Comparison of ENCODE assay signal across 8 cellular contexts in the genomic region with DNA sequence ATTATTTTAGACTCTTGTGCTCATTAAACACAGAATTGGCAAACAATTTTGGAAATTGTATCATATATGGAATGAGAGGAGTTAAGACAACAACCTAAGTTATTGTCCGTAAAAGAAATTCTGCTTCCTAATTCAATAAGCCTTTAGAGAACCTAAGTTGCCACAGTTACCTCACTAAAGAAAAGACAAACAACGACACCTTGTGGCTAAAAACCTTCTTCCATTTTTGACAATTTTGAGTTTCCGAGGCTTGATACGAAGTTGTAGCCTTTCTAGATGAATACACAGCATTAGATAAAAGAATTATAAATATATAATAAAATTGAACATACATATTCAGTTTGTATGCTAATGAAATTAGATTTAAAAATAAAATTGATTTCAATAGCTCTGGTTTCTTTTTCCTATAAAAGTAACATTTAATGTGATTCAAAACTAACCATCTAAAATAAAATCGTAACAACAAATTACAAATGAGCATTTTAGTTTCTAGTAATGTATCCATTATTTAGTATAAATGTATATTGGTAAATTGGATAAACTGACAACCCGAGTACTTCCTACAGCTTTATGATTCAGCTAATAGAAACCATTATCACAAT.
DNase-seq lines count a peak whose midpoint lies in the region; ATAC-seq, FAIRE-seq and TF ChIP-seq lines count a peak whose summit lies in the region.

No MANE protein-coding gene starts in this region.

- H3K14ac ChIP-seq in H9 (ENCODE audit: insufficient read depth, low read length), result no peak overlapping the region

- no peaks in the 10 kb centered on the region for H3K27me3 Mint-ChIP-seq in H9 (ENCODE audit: low read depth)

- H2BK5ac ChIP-seq in H9 (ENCODE audit: insufficient read length, low read length), result no peak overlapping the region

- in situ Hi-C loops in K562 (cut with MboI), result loop anchor here (25.0 kb wide), 1 partner anchor 1175 kb away; no protein-coding TSS in a partner anchor
- in situ Hi-C loops in HepG2 (cut with HindIII; ENCODE audit: extremely low pct_ligation_motif_present, low pct_unique_long_range_greater_than_20kb), result loop anchor here (10.0 kb wide), 1 partner anchor 772 kb away; no protein-coding TSS in a partner anchor

- H2BK15ac ChIP-seq in H9 (ENCODE audit: low read depth, low read length), result no peak overlapping the region

- H3K9me3 Mint-ChIP-seq in H9, result peaks cover 12 to 17% of the 10 kb centered on the region in 2 experiments

- H2BK120ac ChIP-seq in H9 (ENCODE audit: low read depth, low read length, poor library complexity, severe bottlenecking), result no peak overlapping the region

- H3K36me3 ChIP-seq in K562 (ENCODE audit: control insufficient read depth, insufficient read depth, low read length) (no peaks in the 10 kb centered on the region), HepG2 (replicated peaks in 1 of 2; ENCODE audit: control insufficient read depth in 1 of 2, insufficient read depth in 2 of 2, low read length in 2 of 2) (no peaks in the 10 kb centered on the region)

- H3K4me3 ChIP-seq in K562 (no peak overlapping the region), HepG2 (replicated peaks in 1 of 3; ENCODE audit: insufficient read depth in 1 of 3, low read depth in 2 of 3, low read length in 3 of 3) (no peak overlapping the region)

- H4K5ac ChIP-seq in H9 (ENCODE audit: insufficient read length, low read depth, low read length), result no peak overlapping the region

- CTCF ChIA-PET in K562 (lab: Yijun Ruan, JAX; ENCODE audit: low intra/inter-chr PET ratio) (no interaction called here), HepG2 (lab: Yijun Ruan, JAX; ENCODE audit: low intra/inter-chr PET ratio, low total read pairs) (interaction anchor here (1.8 to 1.9 kb wide), 2 partner anchors 28 to 773 kb away, joined by 6 to 18 read pairs; no protein-coding TSS in a partner anchor)

- TF ChIP-seq POLR2A in K562 (conservative IDR thresholded peaks at IDR 0.05) (no peak), HepG2 (IDR thresholded peaks at IDR 0.05; ENCODE audit: insufficient read depth in 1 of 2, low read depth in 2 of 2, low read length in 2 of 2) (no peak)

- H3T11ph ChIP-seq in H9 (ENCODE audit: low read length), result no peak overlapping the region

- FAIRE-seq in K562 (lab: Jason Lieb, UNC) (peak; percentile 68), HepG2 (lab: Jason Lieb, UNC) (peak; percentile 63)

- H3K4me2 ChIP-seq in H9 (ENCODE audit: insufficient read depth, insufficient read length, low read length) (no peak overlapping the region), K562 (ENCODE audit: insufficient read depth, low read length) (no peak overlapping the region), HepG2 (ENCODE audit: low read depth, low read length) (no peak overlapping the region)

- no peaks in the 10 kb centered on the region for H3K79me1 ChIP-seq in H9 (ENCODE audit: insufficient read depth, low read depth, low read length, poor library complexity, severe bottlenecking)

- no peaks in the 10 kb centered on the region for H4K20me1 ChIP-seq in H9 (ENCODE audit: control insufficient read depth, insufficient read depth, insufficient read length)
- H4K20me1 ChIP-seq in K562 (replicated peaks; ENCODE audit: control insufficient read depth, insufficient read depth, low read length), result no peaks in the 10 kb centered on the region
- no peaks in the 10 kb centered on the region for H4K20me1 ChIP-seq in HepG2 (ENCODE audit: insufficient read depth, low read length)

- H3K4me1 ChIP-seq in H9 (ENCODE audit: insufficient read depth, low read length), result no peaks in the 10 kb centered on the region
- no peaks in the 10 kb centered on the region for H3K4me1 ChIP-seq in K562 (replicated peaks in 1 of 2; ENCODE audit: control insufficient read depth in 2 of 2, insufficient read depth in 2 of 2, low read length in 2 of 2)
- peaks cover 9% of the 10 kb centered on the region for H3K4me1 ChIP-seq in HepG2 (ENCODE audit: insufficient read depth, low read length)

- H3K36me3 Mint-ChIP-seq in H9 (ENCODE audit: insufficient read depth in 1 of 3, low read depth in 3 of 3), result peaks cover 2 to 13% (median 5%) of the 10 kb centered on the region in 3 experiments; a peak in 6 of 7 replicates

- TF ChIP-seq RAD21 in K562 (CRISPR knock-in tag; conservative IDR thresholded peaks at IDR 0.05 in 1 of 2, IDR thresholded peaks at IDR 0.05 in 1 of 2) (peak; percentile 46 to 50), HepG2 (CRISPR knock-in tag; IDR thresholded peaks at IDR 0.05) (no peak; the same call in 1 of the 2 replicates)

- BruUV-seq in K562 (replicated peaks; lab: Mats Ljungman, UMichigan), result no TSS peak
- BruUV-seq in HepG2 (replicated peaks; lab: Mats Ljungman, UMichigan), result no TSS peak

- POLR2A ChIA-PET in K562 (lab: Yijun Ruan, JAX) (no interaction called here), HepG2 (lab: Yijun Ruan, JAX) (no interaction called here)

- intact Hi-C loops in K562 (cut with micrococcal nuclease), result loop anchor here (2.0 to 10.0 kb wide), 3 partner anchors 662 to 1170 kb away; no protein-coding TSS in a partner anchor
- intact Hi-C loops in HepG2 (cut with micrococcal nuclease; ENCODE audit: unreplicated experiment), result loop anchor here (1.0 to 10.0 kb wide), 2 partner anchors 28 to 1172 kb away; no protein-coding TSS in a partner anchor

- TF ChIP-seq EP300 in K562 (IDR thresholded peaks at IDR 0.05; ENCODE audit: low read length), result no peak
- TF ChIP-seq EP300 in HepG2 (IDR thresholded peaks at IDR 0.05; ENCODE audit: low read depth in 2 of 2, low read length in 2 of 2), result no peak
- TF ChIP-seq EP300 in HepG2 (CRISPR knock-in tag; IDR thresholded peaks at IDR 0.05; ENCODE audit: borderline replicate concordance), result no peak

- no peak overlapping the region for H3K4ac ChIP-seq in H9 (ENCODE audit: low read depth, low read length)

- H2AFZ ChIP-seq in H9 (ENCODE audit: low read length), result no peak overlapping the region
- H2AFZ ChIP-seq in K562 (ENCODE audit: low read depth, low read length), result no peak overlapping the region
- H2AFZ ChIP-seq in HepG2 (ENCODE audit: low read length), result no peak overlapping the region

- H3K9me3 ChIP-seq in H9 (ENCODE audit: control insufficient read depth, low read depth, low read length) (no peaks in the 10 kb centered on the region), K562 (replicated peaks; ENCODE audit: control insufficient read depth, insufficient read depth, low read depth, low read length) (no peaks in the 10 kb centered on the region), HepG2 (ENCODE audit: low read length) (no peaks in the 10 kb centered on the region)

- TF ChIP-seq CTCF in H9 (conservative IDR thresholded peaks at IDR 0.05), result peak; percentile 82
- TF ChIP-seq CTCF in K562 (IDR thresholded peaks at IDR 0.05 in 2 of 3, conservative IDR thresholded peaks at IDR 0.05 in 1 of 3; ENCODE audit: insufficient read depth in 2 of 3, low read depth in 1 of 3, low read length in 3 of 3), result peak in 1 of 3 experiments; percentile 41; a peak in 2 of 6 replicates
- peak; percentile 59 for TF ChIP-seq CTCF in HepG2 (CRISPR knock-in tag; IDR thresholded peaks at IDR 0.05)

- H3K27me3 ChIP-seq in H9 (ENCODE audit: insufficient read depth, low read length) (no peaks in the 10 kb centered on the region), K562 (ENCODE audit: control insufficient read depth in 2 of 2, insufficient read depth in 2 of 2, low read length in 2 of 2) (no peaks in the 10 kb centered on the region), HepG2 (ENCODE audit: control insufficient read depth in 1 of 2, insufficient read depth in 2 of 2, low read length in 2 of 2) (no peaks in the 10 kb centered on the region)

- no peak overlapping the region for H3K27ac Mint-ChIP-seq in H9

- no peak overlapping the region for H3K56ac ChIP-seq in H9 (ENCODE audit: insufficient read length, low read depth, low read length)

- ATAC-seq in K562 (no peak), HepG2 (no peak; the same call in 2 of the 3 replicates), GM18511 (IDR thresholded peaks at IDR 0.05; ENCODE audit: unreplicated experiment) (no peak)

- no CpG with 5 or more reads among the region's 6 CpGs for WGBS in H9 (ENCODE audit: extremely low coverage, insufficient read length, low lambda C conversion rate)
- 3% methylated on average over 6 of the region's 6 CpGs for WGBS in K562 (ENCODE audit: insufficient coverage, low coverage, missing lambda C conversion rate)
- WGBS in HepG2 (ENCODE audit: low lambda C conversion rate), result 9% methylated on average over 6 of the region's 6 CpGs

- H3K4me3 Mint-ChIP-seq in H9, result no peak overlapping the region

- no peaks in the 10 kb centered on the region for H3K9me1 ChIP-seq in K562 (ENCODE audit: control insufficient read depth, insufficient read depth, low read length)

- H3K4me1 Mint-ChIP-seq in H9, result no peaks in the 10 kb centered on the region

- no peak overlapping the region for H4K91ac ChIP-seq in H9 (ENCODE audit: insufficient read length, low read depth, low read length)

- peak; percentile 27 for DNase-seq in EH (ENCODE audit: low read depth)
- no peak for DNase-seq in H9
- DNase-seq in NCI-H2029 treated with DMSO at 0.1 percent for 48 hours (lab: John Stamatoyannopoulos, UW), result peak; percentile 34
- peak; percentile 10 to 30 (median 20) for DNase-seq in K562 (ENCODE audit: extremely low read depth in 1 of 4, low spot score in 3 of 4)
- DNase-seq in HepG2 (ENCODE audit: low spot score), result peak; percentile 35
- DNase-seq in NK-92 treated with Interleukin-12 subunit alpha and Interleukin-12 subunit beta, amount 100 ng/mL, for 24 hours (lab: John Stamatoyannopoulos, UW), result no peak
- DNase-seq in activated gamma-delta T cell (lab: John Stamatoyannopoulos, UW), result no peak

- H3K18ac ChIP-seq in H9 (ENCODE audit: insufficient read length, low read depth, low read length), result no peak overlapping the region

- H2AK5ac ChIP-seq in H9 (ENCODE audit: insufficient read length, low read length), result no peak overlapping the region

- no peak overlapping the region for H3K9ac ChIP-seq in H9 (ENCODE audit: extremely low read depth, insufficient read length, low read length)
- no peak overlapping the region for H3K9ac ChIP-seq in K562 (ENCODE audit: insufficient read depth in 1 of 2, low read depth in 2 of 2, low read length in 2 of 2)
- H3K9ac ChIP-seq in HepG2 (ENCODE audit: insufficient read depth, low read depth, low read length), result no peak overlapping the region

- H3K23me2 ChIP-seq in H9 (ENCODE audit: insufficient read length, low read depth, low read length, poor library complexity, severe bottlenecking), result no peaks in the 10 kb centered on the region

- H3K79me2 ChIP-seq in H9 (ENCODE audit: insufficient read depth, low read length) (no peaks in the 10 kb centered on the region), K562 (ENCODE audit: control insufficient read depth, insufficient read depth, low read length) (no peaks in the 10 kb centered on the region), HepG2 (ENCODE audit: insufficient read depth, low read length) (no peaks in the 10 kb centered on the region)

- no peak overlapping the region for H4K8ac ChIP-seq in H9 (replicated peaks; ENCODE audit: insufficient read length, low read depth, low read length)

- no peak overlapping the region for H2BK12ac ChIP-seq in H9 (ENCODE audit: insufficient read length, low read depth, low read length)

- H3K27ac ChIP-seq in H9 (ENCODE audit: insufficient read length, low read depth, low read length) (no peak overlapping the region), K562 (ENCODE audit: extremely low read depth, low read depth, low read length) (no peak overlapping the region), HepG2 (ENCODE audit: extremely low read length, insufficient read depth, low read length) (no peak overlapping the region)

- H2BK20ac ChIP-seq in H9 (ENCODE audit: low read depth, low read length, poor library complexity, severe bottlenecking), result no peak overlapping the region

- H3K23ac ChIP-seq in H9 (ENCODE audit: insufficient read length, low read depth, low read length), result no peak overlapping the region

Comparison
In these comparisons a context has a peak if more than half of its experiments do, and no peak if none do; other contexts are left out.
1. DNase-seq: peak in EH (single experiment), NCI-H2029 treated with DMSO at 0.1 percent for 48 hours (single experiment), K562 (4 of 4) and HepG2 (single experiment); none in H9 (single experiment), NK-92 treated with Interleukin-12 subunit alpha and Interleukin-12 subunit beta, amount 100 ng/mL, for 24 hours (single experiment) and activated gamma-delta T cell (single experiment).